Comparison of ENCODE assay signal across 24 cellular contexts in the genomic region with DNA sequence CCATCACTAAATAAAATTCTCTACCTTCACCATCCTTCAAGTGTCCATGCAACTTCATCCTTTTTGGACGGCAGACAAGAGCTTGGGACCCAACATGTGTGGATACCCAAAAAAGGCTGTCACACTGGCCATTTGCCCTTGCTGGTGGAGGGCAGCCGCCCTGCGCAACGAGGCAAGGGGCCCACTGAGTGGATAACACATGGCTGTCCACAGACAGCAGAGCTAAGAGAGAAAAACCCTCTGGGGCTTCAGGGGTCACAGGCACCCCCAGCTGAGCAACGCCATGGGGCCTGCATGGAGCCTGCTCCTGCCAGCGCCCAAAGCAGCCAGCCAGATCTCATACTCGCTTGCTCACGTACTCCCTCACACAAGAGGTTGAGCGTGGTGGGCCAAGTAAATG.
"Had no signal": no experiment of that assay in that cellular context is flagged by ENCODE, and none has a peak within 500 bp of the region (broad histone marks: within the 10 kb centered on the region; RNA-seq: fewer than 3 reads in every experiment).

No MANE protein-coding gene starts in this region.

- ATAC-seq: activated CD8-positive, alpha-beta T cell treated with anti-CD3 and anti-CD28 coated beads for 36 hours; activated T-cell treated with anti-CD3 and anti-CD28 coated beads, Interleukin-2, amount 50 U/mL, for 4 hours; activated T-helper 17 cell treated with anti-CD3 and anti-CD28 coated beads, Interleukin-2, amount 50 U/mL, for 72 hours; gastroesophageal sphincter had no signal

- DNase-seq: activated CD4-positive, alpha-beta T cell treated with anti-CD3 and anti-CD28 coated beads for 48 hours; activated CD4-positive, alpha-beta T cell treated with anti-CD3 and anti-CD28 coated beads, Interleukin-2, amount 50 U/mL, for 1 hour; activated CD4-positive, alpha-beta T cell treated with anti-CD3 and anti-CD28 coated beads, Interleukin-2, amount 50 U/mL, for 48 hours; activated CD4-positive, CD25-positive, alpha-beta regulatory T cell; activated CD4-positive, CD25-positive, alpha-beta regulatory T cell treated with anti-CD3 and anti-CD28 coated beads, Interleukin-2, amount 50 U/mL, for 72 hours; activated CD8-positive, alpha-beta memory T cell treated with anti-CD3 and anti-CD28 coated beads for 24 hours; activated CD8-positive, alpha-beta T cell treated with anti-CD3 and anti-CD28 coated beads for 36 hours; activated effector memory CD4-positive, alpha-beta T cell treated with Interleukin-2 at 50 U/mL for 16 hours; activated gamma-delta T cell treated with Interleukin-2 at 50 U/mL for 16 hours; activated naive CD4-positive, alpha-beta T cell treated with anti-CD3 and anti-CD28 coated beads, Interleukin-2, amount 50 U/mL, for 16 hours; activated naive CD4-positive, alpha-beta T cell treated with Interleukin-2 at 50 U/mL for 16 hours; activated T-cell treated with anti-CD3 and anti-CD28 coated beads, Interleukin-2, amount 50 U/mL, for 4 hours; amniotic stem cell; anterior cingulate cortex; brain microvascular endothelial cell; cortex of kidney; dermis blood vessel endothelial cell; effector CD4-positive, alpha-beta T cell; esophagus squamous epithelium; foreskin melanocyte; T-helper 2 cell had no signal

- H3K27me3 ChIP-seq: brain microvascular endothelial cell, esophagus squamous epithelium, gastroesophageal sphincter had no signal

- H3K4me1 ChIP-seq: esophagus squamous epithelium, gastroesophageal sphincter had no signal

- H3K4me3 ChIP-seq: esophagus squamous epithelium, gastroesophageal sphincter had no signal

- H3K27ac ChIP-seq: brain microvascular endothelial cell, epithelial cell of prostate, esophagus squamous epithelium, gastroesophageal sphincter had no signal

- H3K36me3 ChIP-seq: brain microvascular endothelial cell, esophagus squamous epithelium, gastroesophageal sphincter had no signal

- H3K9me3 ChIP-seq: esophagus squamous epithelium had no signal
